In genomic region chr15:94164202-94164807, GRCh38 we compare ENCODE assay signal across 8 cellular contexts.
DNase-seq lines count a peak whose midpoint lies in the region; ATAC-seq and TF ChIP-seq lines count a peak whose summit lies in the region.

No MANE protein-coding gene starts in this region.

- H3K9me3 Mint-ChIP-seq in activated naive CD8-positive, alpha-beta T cell treated with anti-CD3 and anti-CD28 coated beads for 36 hours = peaks cover 5% of the 10 kb centered on the region

- H3K9ac ChIP-seq in SK-N-MC (ENCODE audit: insufficient read length) = no peak overlapping the region

- H3K27me3 Mint-ChIP-seq in activated naive CD8-positive, alpha-beta T cell treated with anti-CD3 and anti-CD28 coated beads for 36 hours = no peaks in the 10 kb centered on the region

- no peaks in the 10 kb centered on the region for H3K36me3 ChIP-seq in SK-N-MC (ENCODE audit: insufficient read depth, low read length)

- ATAC-seq in left ventricle myocardium superior = peak; percentile 43
- ATAC-seq in HG02870 (IDR thresholded peaks at IDR 0.05; ENCODE audit: unreplicated experiment) = no peak

- no peak overlapping the region for H3K27ac Mint-ChIP-seq in activated naive CD8-positive, alpha-beta T cell treated with anti-CD3 and anti-CD28 coated beads for 36 hours

- H3K27ac ChIP-seq in SK-N-MC = no peak overlapping the region

- no peaks in the 10 kb centered on the region for H3K36me3 Mint-ChIP-seq in activated naive CD8-positive, alpha-beta T cell treated with anti-CD3 and anti-CD28 coated beads for 36 hours

- DNase-seq in SIG-M5 treated with dmso at 0.1 percent for 504 hours (lab: John Stamatoyannopoulos, UW; ENCODE audit: unreplicated experiment) = peak; percentile 42
- no peak for DNase-seq in SIG-M5 (lab: John Stamatoyannopoulos, UW)
- DNase-seq in SK-N-MC (ENCODE audit: low read depth, low spot score) = peak; percentile 47
- DNase-seq in activated naive CD8-positive, alpha-beta T cell treated with anti-CD3 and anti-CD28 coated beads for 36 hours = peak; percentile 52
- DNase-seq in left ventricle myocardium superior = peak; percentile 36
- peak; percentile 23 to 47 for DNase-seq in stimulated activated CD4-positive, alpha-beta T cell treated with anti-CD3 and anti-CD28 coated beads, Interleukin-12 subunit alpha, Interleukin-12 subunit beta, amount 100 ng/mL, for 24 hours (ENCODE audit: low read depth in 2 of 2)

- no peak overlapping the region for H3K4me3 Mint-ChIP-seq in activated naive CD8-positive, alpha-beta T cell treated with anti-CD3 and anti-CD28 coated beads for 36 hours

- H3K4me3 ChIP-seq in SK-N-MC = no peak overlapping the region

- H3K4me1 Mint-ChIP-seq in activated naive CD8-positive, alpha-beta T cell treated with anti-CD3 and anti-CD28 coated beads for 36 hours = no peaks in the 10 kb centered on the region

- intact Hi-C loops in left ventricle myocardium superior (cut with micrococcal nuclease) = loop anchor here (5.0 kb wide), 1 partner anchor 158 kb away; no protein-coding TSS in a partner anchor

- peak; percentile 82 for TF ChIP-seq CTCF in LNCAP (IDR thresholded peaks at IDR 0.05)

- no peaks in the 10 kb centered on the region for H3K9me3 ChIP-seq in SK-N-MC (ENCODE audit: low read depth, low read length)
